ENCODE assay signal across 7 cellular contexts in genomic region chr19:14116525-14116917, GRCh38. TPM values are rescaled to one million over a fixed set of nuclear protein-coding genes. Genes with fewer than 3 reads are reported as not detected.
DNase-seq lines count a peak whose midpoint lies in the region; ATAC-seq and TF ChIP-seq lines count a peak whose summit lies in the region.

No MANE protein-coding gene starts in this region.

- WGBS in stomach, 5 donors, result 8 to 17% (median 14%) methylated on average over 6 of the region's 6 CpGs

- ATAC-seq in activated T-helper 17 cell treated with anti-CD3 and anti-CD28 coated beads, Interleukin-2, amount 50 U/mL, for 72 hours (replicated peaks), result no peak

- DNase-seq in HL-60 (ENCODE audit: low read depth in 1 of 2, low spot score in 1 of 2) (no peak), immature natural killer cell (no peak), stomach (no peak), GM19238 (ENCODE audit: insufficient read length, low spot score) (no peak), GF-D8 (lab: John Stamatoyannopoulos, UW) (no peak), dedifferentiated amniotic fluid mesenchymal stem cell (ENCODE audit: extremely low spot score) (no peak)

- H3K27ac ChIP-seq in HL-60 (replicated peaks), result no peak overlapping the region
- peak overlapping the region in 4 of 5 donors; percentile 83 to 99 (median 91) for H3K27ac ChIP-seq in stomach

- H3K4me1 ChIP-seq in stomach, result peaks cover 62 to 79% (median 74%) of the 10 kb centered on the region in 4 donors

- peak overlapping the region; percentile 75 for H3K27ac Mint-ChIP-seq in activated T-helper 17 cell treated with anti-CD3 and anti-CD28 coated beads, Interleukin-2, amount 50 U/mL, for 72 hours
- peak overlapping the region; percentile 22 to 91 (median 78) for H3K27ac Mint-ChIP-seq in immature natural killer cell

- no peak for TF ChIP-seq POLR2A in stomach (IDR thresholded peaks at IDR 0.05)

- H3K9me3 ChIP-seq in stomach, result no peaks in the 10 kb centered on the region

- TF ChIP-seq CTCF in HL-60 (IDR thresholded peaks at IDR 0.05; ENCODE audit: insufficient read depth, low read length) (no peak), stomach (IDR thresholded peaks at IDR 0.05) (no peak)

- H3K9me3 Mint-ChIP-seq in activated T-helper 17 cell treated with anti-CD3 and anti-CD28 coated beads, Interleukin-2, amount 50 U/mL, for 72 hours, result no peaks in the 10 kb centered on the region
- peaks cover 0 to 1% (median 0%) of the 10 kb centered on the region in 6 donors for H3K9me3 Mint-ChIP-seq in immature natural killer cell

- intact Hi-C loops in stomach (cut with DNase I; ENCODE audit: low total_unique reads), result no loop called here

- peaks cover 27% of the 10 kb centered on the region for H3K4me1 Mint-ChIP-seq in activated T-helper 17 cell treated with anti-CD3 and anti-CD28 coated beads, Interleukin-2, amount 50 U/mL, for 72 hours
- peaks cover 29 to 32% of the 10 kb centered on the region in 2 donors for H3K4me1 Mint-ChIP-seq in immature natural killer cell

- no peaks in the 10 kb centered on the region for H3K27me3 Mint-ChIP-seq in activated T-helper 17 cell treated with anti-CD3 and anti-CD28 coated beads, Interleukin-2, amount 50 U/mL, for 72 hours
- H3K27me3 Mint-ChIP-seq in immature natural killer cell (ENCODE audit: low read depth in 3 of 3), result peaks cover 5 to 9% (median 7%) of the 10 kb centered on the region in 3 donors

- H3K27me3 ChIP-seq in HL-60 (ENCODE audit: insufficient read depth, poor library complexity, severe bottlenecking), result no peaks in the 10 kb centered on the region
- no peaks in the 10 kb centered on the region for H3K27me3 ChIP-seq in stomach

- peaks cover 4% of the 10 kb centered on the region for H3K36me3 Mint-ChIP-seq in activated T-helper 17 cell treated with anti-CD3 and anti-CD28 coated beads, Interleukin-2, amount 50 U/mL, for 72 hours (ENCODE audit: low read depth)
- H3K36me3 Mint-ChIP-seq in immature natural killer cell, result no peaks in the 10 kb centered on the region

- TF ChIP-seq EP300 in stomach (IDR thresholded peaks at IDR 0.05), result no peak

- peaks cover 0 to 5% (median 0%) of the 10 kb centered on the region in 4 donors for H3K36me3 ChIP-seq in stomach

- peak overlapping the region; percentile 81 for H3K4me3 Mint-ChIP-seq in activated T-helper 17 cell treated with anti-CD3 and anti-CD28 coated beads, Interleukin-2, amount 50 U/mL, for 72 hours
- H3K4me3 Mint-ChIP-seq in immature natural killer cell, result peak overlapping the region; percentile 74 to 92 (median 88)

- H3K4me3 ChIP-seq in HL-60 (replicated peaks; ENCODE audit: insufficient read depth, low read length) (peak overlapping the region; percentile 83), stomach (peak overlapping the region; percentile 91 to 99 (median 95))

RNA-seq across cellular contexts. Expression of gene PRKACA, which starts 1.0 kb away (rescaled TPM):
- 10 to 100 TPM; 43.1 to 69.5 TPM for total RNA-seq in activated T-helper 17 cell treated with anti-CD3 and anti-CD28 coated beads, Interleukin-2, amount 50 U/mL, for 72 hours
- polyA plus RNA-seq in immature natural killer cell (1 to 10 TPM in 2 of 3 donors, under 1 TPM in 1; 0.64 to 1.7 (median 1.4) TPM), stomach (10 to 100 TPM; 27.7 to 43.8 (median 38.2) TPM)
- 100 to 1,000 TPM in 1 of 5 donors, 10 to 100 TPM in 4; 14.7 to 159 (median 26.6) TPM for total RNA-seq in stomach

RNA-seq across cellular contexts. Expression of gene ASF1B, which starts 19.9 kb away (rescaled TPM):
- total RNA-seq in activated T-helper 17 cell treated with anti-CD3 and anti-CD28 coated beads, Interleukin-2, amount 50 U/mL, for 72 hours, result 10 to 100 TPM; 62.6 to 73.7 TPM
- polyA plus RNA-seq in immature natural killer cell (10 to 100 TPM in 1 of 3 donors, 1 to 10 TPM in 2; 7.0 to 11.8 (median 9.7) TPM), stomach (10 to 100 TPM in 1 of 3 donors, 1 to 10 TPM in 2; 5.7 to 11.0 (median 8.8) TPM)
- total RNA-seq in stomach, result 100 to 1,000 TPM in 1 of 5 donors, 1 to 10 TPM in 3, not detected in 1; 2.6 to 120 (median 5.5) TPM

RNA-seq across cellular contexts. Expression of gene SAMD1, which starts 26.0 kb away (rescaled TPM):
- total RNA-seq in activated T-helper 17 cell treated with anti-CD3 and anti-CD28 coated beads, Interleukin-2, amount 50 U/mL, for 72 hours, result 10 to 100 TPM; 62.1 to 77.5 TPM
- polyA plus RNA-seq in immature natural killer cell (1 to 10 TPM in 2 of 3 donors, not detected in 1; 1.6 to 3.1 TPM), stomach (10 to 100 TPM; 16.3 to 29.1 (median 22.4) TPM)
- total RNA-seq in stomach, result 100 to 1,000 TPM in 1 of 5 donors, 10 to 100 TPM in 3, 1 to 10 TPM in 1; 4.8 to 228 (median 24.6) TPM

RNA-seq across cellular contexts. Expression of gene C19orf67, which starts 30.9 kb away (rescaled TPM):
- total RNA-seq in activated T-helper 17 cell treated with anti-CD3 and anti-CD28 coated beads, Interleukin-2, amount 50 U/mL, for 72 hours, result under 1 TPM in 1 of 2 donors, not detected in 1; 0.42 TPM
- polyA plus RNA-seq in immature natural killer cell, result not detected
- not detected for total RNA-seq in stomach
- under 1 TPM in 1 of 3 donors, not detected in 2; 0.50 TPM for polyA plus RNA-seq in stomach

RNA-seq across cellular contexts. Expression of gene MISP3, which starts 43.9 kb away (rescaled TPM):
- 1 to 10 TPM; 1.5 to 4.1 TPM for total RNA-seq in activated T-helper 17 cell treated with anti-CD3 and anti-CD28 coated beads, Interleukin-2, amount 50 U/mL, for 72 hours
- 1 to 10 TPM in 2 of 3 donors, under 1 TPM in 1; 0.62 to 2.9 (median 2.1) TPM for polyA plus RNA-seq in immature natural killer cell
- total RNA-seq in stomach, result 10 to 100 TPM in 4 of 5 donors, 1 to 10 TPM in 1; 2.0 to 88.7 (median 34.1) TPM
- 10 to 100 TPM; 14.9 to 29.8 (median 25.1) TPM for polyA plus RNA-seq in stomach
